Comparison of ENCODE assay signal across 8 cellular contexts in the genomic region with DNA sequence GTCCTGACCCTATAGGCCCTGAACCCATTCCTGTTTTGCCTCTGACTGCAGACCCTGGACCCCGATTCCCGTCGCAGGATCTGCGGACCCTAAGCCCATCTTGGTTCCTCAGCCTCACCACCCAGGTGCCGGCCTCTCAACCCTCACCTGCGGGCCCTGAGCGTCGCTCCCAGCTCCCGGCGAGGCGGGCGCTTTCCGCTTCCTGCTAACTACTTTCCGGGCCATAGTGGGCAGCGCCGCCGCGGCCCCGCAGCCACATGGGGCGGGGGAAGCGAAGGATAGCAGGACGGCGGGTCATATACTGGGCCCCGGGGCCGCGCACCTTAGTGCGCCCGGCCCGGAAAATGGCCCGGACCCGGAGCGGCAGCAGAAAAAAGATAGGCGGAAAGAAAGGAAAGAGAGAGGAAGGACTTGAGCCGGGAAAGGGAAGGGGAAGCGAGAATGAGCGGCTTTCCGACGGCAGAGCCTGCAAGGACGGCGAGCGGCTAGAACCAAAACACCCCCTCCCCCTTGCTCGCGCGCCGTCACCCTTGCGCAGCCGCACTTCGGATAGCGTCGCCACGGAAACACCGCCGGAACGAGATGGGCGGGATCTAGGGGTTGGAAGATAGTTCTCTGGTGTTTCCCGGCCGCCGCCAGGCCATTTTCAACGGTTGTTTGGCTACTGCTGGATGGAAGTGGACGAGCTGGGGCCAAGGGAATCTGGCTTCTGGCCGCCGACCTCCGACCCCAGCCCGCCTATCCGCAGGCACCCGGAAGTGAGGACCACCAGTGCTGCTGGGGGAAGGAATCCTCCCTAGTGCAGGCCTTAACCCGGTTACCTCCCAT. TPM values are rescaled to one million over a fixed set of nuclear protein-coding genes. Genes with fewer than 3 reads are reported as not detected.
DNase-seq lines count a peak whose midpoint lies in the region; ATAC-seq and TF ChIP-seq lines count a peak whose summit lies in the region.

A gene (minus strand): TSS at position 492 of the 828 bp plus-strand sequence. CDS start 267 bp downstream, at position 225.

- H2BK12ac ChIP-seq in trophoblast cell (ENCODE audit: low read length) = peak within 1 kb of the TSS; percentile 18

- DNase-seq in GM12865 (ENCODE audit: low read depth) = peak; percentile 95
- DNase-seq in NCI-H1105 treated with DMSO at 0.1 percent for 48 hours (lab: John Stamatoyannopoulos, UW) = peak; percentile 84
- DNase-seq in T-helper 1 cell = peak; percentile 78 to 94 (median 85)
- DNase-seq in cardiac septum (ENCODE audit: low spot score) = peak; percentile 97
- DNase-seq in trophoblast cell = peak; percentile 90 to 97
- DNase-seq in tibial nerve (ENCODE audit: low spot score in 2 of 2) = peak; percentile 86

- peak within 1 kb of the TSS; percentile 94 for H2BK5ac ChIP-seq in trophoblast cell (ENCODE audit: low read depth, low read length, poor library complexity)

- peak; percentile 86 to 96 for TF ChIP-seq EP300 in tibial nerve (IDR thresholded peaks at IDR 0.05)

- H3K36me3 ChIP-seq in trophoblast cell (ENCODE audit: control insufficient read depth in 1 of 2, insufficient read depth in 2 of 2, low read length in 2 of 2) = peaks cover 3 to 9% of the 10 kb centered on the region in 2 experiments
- H3K36me3 ChIP-seq in tibial nerve = peaks cover 0 to 7% (median 0%) of the 10 kb centered on the region in 3 donors

- peak; percentile 50 to 67 for TF ChIP-seq POLR2A in tibial nerve (IDR thresholded peaks at IDR 0.05)

- peaks cover 12% of the 10 kb centered on the region for H3K79me1 ChIP-seq in trophoblast cell (ENCODE audit: low read length)

- peak within 1 kb of the TSS; percentile 94 for H4K91ac ChIP-seq in trophoblast cell (ENCODE audit: low read depth, low read length)

- no peak within 1 kb of the TSS for H3K23ac ChIP-seq in trophoblast cell (ENCODE audit: low read length)

- no peaks in the 10 kb centered on the region for H3K9me3 ChIP-seq in trophoblast cell (ENCODE audit: insufficient read depth, low read depth, low read length)
- no peaks in the 10 kb centered on the region for H3K9me3 ChIP-seq in tibial nerve

- peak within 1 kb of the TSS; percentile 99 for H3K18ac ChIP-seq in trophoblast cell (ENCODE audit: low read length)

- ATAC-seq in HG02642 (IDR thresholded peaks at IDR 0.05; ENCODE audit: poor library complexity, unreplicated experiment) = peak; percentile 85

- peak within 1 kb of the TSS; percentile 100 for H4K12ac ChIP-seq in trophoblast cell (ENCODE audit: low read depth, low read length)

- peak within 1 kb of the TSS; percentile 67 for H3K4me2 ChIP-seq in trophoblast cell (ENCODE audit: low read length)

- no peak for TF ChIP-seq CTCF in GM12865 (IDR thresholded peaks at IDR 0.05; ENCODE audit: insufficient read depth, low read depth, low read length, missing control alignments)
- peak in 1 of 5 experiments; percentile 32 for TF ChIP-seq CTCF in tibial nerve (IDR thresholded peaks at IDR 0.05)

- intact Hi-C loops in cardiac septum (cut with DNase I) = loop anchor here (5.0 to 10.0 kb wide), 3 partner anchors 48 to 126 kb away; a partner anchor contains a TSS

- H3K79me2 ChIP-seq in trophoblast cell (ENCODE audit: control insufficient read depth, insufficient read depth, low read length, poor library complexity) = peaks cover 14% of the 10 kb centered on the region

- H2BK120ac ChIP-seq in trophoblast cell (ENCODE audit: insufficient read depth, low read length, poor library complexity) = peak within 1 kb of the TSS; percentile 95

- WGBS in adipose tissue, 3 donors = 0 to 1% (median 0%) methylated on average over 62 to 67 of the region's 67 CpGs
- WGBS in trophoblast cell (ENCODE audit: extremely low coverage, insufficient coverage, insufficient read length) = no CpG with 5 or more reads among the region's 67 CpGs
- WGBS in tibial nerve, 2 donors = 0% methylated on average over 55 to 65 of the region's 67 CpGs

- peak within 1 kb of the TSS; percentile 94 for H3K4ac ChIP-seq in trophoblast cell (ENCODE audit: low read depth, low read length)

- peak within 1 kb of the TSS; percentile 90 for H2AK5ac ChIP-seq in trophoblast cell (ENCODE audit: low read length)

- peak within 1 kb of the TSS; percentile 100 for H4K8ac ChIP-seq in trophoblast cell (ENCODE audit: low read depth, low read length)

- H3K27ac ChIP-seq in adipose tissue (ENCODE audit: low read depth, low read length) (peak within 1 kb of the TSS; percentile 38), trophoblast cell (ENCODE audit: low read depth, low read length) (peak within 1 kb of the TSS; percentile 89), tibial nerve (peak within 1 kb of the TSS; percentile 74 to 91 (median 88))

- no peaks in the 10 kb centered on the region for H3K27me3 ChIP-seq in trophoblast cell (ENCODE audit: insufficient read depth, low read length)
- H3K27me3 ChIP-seq in tibial nerve = no peaks in the 10 kb centered on the region

- peak within 1 kb of the TSS; percentile 99 for H3K14ac ChIP-seq in trophoblast cell (ENCODE audit: low read length)

- peak within 1 kb of the TSS; percentile 99 for H2AFZ ChIP-seq in trophoblast cell (ENCODE audit: insufficient read depth, low read length, poor library complexity)

- H3K9ac ChIP-seq in trophoblast cell (ENCODE audit: low read length) = peak within 1 kb of the TSS; percentile 89

- H3K4me1 ChIP-seq in trophoblast cell (ENCODE audit: control insufficient read depth in 1 of 2, insufficient read depth in 2 of 2, low read length in 2 of 2) = peaks cover 0 to 15% of the 10 kb centered on the region in 2 experiments
- H3K4me1 ChIP-seq in tibial nerve = peaks cover 0 to 50% (median 23%) of the 10 kb centered on the region in 4 donors

- H3K4me3 ChIP-seq in GM12865 (ENCODE audit: low read depth, low read length) (peak within 1 kb of the TSS; percentile 85), trophoblast cell (ENCODE audit: low read depth, low read length) (peak within 1 kb of the TSS; percentile 81), tibial nerve (peak within 1 kb of the TSS; percentile 85 to 96 (median 91))

RNA-seq across cellular contexts. Expression of the gene that starts here (rescaled TPM):
- 10 to 100 TPM; 11.0 to 24.2 (median 16.1) TPM for polyA plus RNA-seq in adipose tissue
- total RNA-seq in cardiac septum (15.7 TPM), tibial nerve (10 to 100 TPM; 21.3 to 34.9 (median 24.2) TPM)
- polyA plus RNA-seq in trophoblast cell (2013) = 80.2 and 88.4 TPM in 2 replicates

Comparison
In these comparisons a context has a peak if more than half of its experiments do, and no peak if none do; other contexts are left out.
1. Peak in every context shown above with its lines: DNase-seq, ATAC-seq, H3K4me3 ChIP-seq and H3K27ac ChIP-seq.
2. H3K27ac ChIP-seq: peak in every context shown above with its lines; median percentile 89 in trophoblast cell; 88 in tibial nerve; 38 in adipose tissue.